Comparison of ENCODE assay signal across 12 cellular contexts in the genomic region with DNA sequence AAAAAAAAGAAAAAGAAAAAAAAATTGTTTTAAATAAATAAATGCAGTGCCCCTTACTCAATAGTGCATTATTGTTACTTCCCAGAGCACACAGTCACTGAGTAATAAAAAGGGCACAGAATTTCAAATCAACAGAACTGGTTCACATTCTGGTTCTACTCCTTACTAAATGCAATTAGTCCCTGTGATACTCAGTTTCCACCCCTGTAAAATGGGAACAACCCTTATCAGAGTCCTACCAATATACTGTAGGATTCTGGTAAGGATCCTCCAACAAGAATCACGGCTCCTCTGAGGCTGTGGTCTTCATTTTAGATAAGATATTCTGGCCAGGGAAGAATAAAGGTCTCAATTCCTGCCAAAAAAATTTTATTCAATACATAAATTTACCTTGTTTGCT. TPM values are rescaled to one million over a fixed set of nuclear protein-coding genes. Genes with fewer than 3 reads are reported as not detected.
DNase-seq lines count a peak whose midpoint lies in the region; ATAC-seq and TF ChIP-seq lines count a peak whose summit lies in the region.
"Had no signal": no experiment of that assay in that cellular context is flagged by ENCODE, and none has a peak within 500 bp of the region (broad histone marks: within the 10 kb centered on the region; RNA-seq: fewer than 3 reads in every experiment).

No MANE protein-coding gene starts in this region.

- intact Hi-C loops in left lung (cut with DNase I) = no loop called here

- no peaks in the 10 kb centered on the region for H3K9me3 ChIP-seq in CD4-positive, CD25-positive, alpha-beta regulatory T cell (ENCODE audit: control insufficient read depth in 2 of 2, low read length in 2 of 2)
- H3K9me3 ChIP-seq in SJCRH30 (replicated peaks) (no peaks in the 10 kb centered on the region), left lung (no peaks in the 10 kb centered on the region)
- H3K9me3 ChIP-seq: BE2C had no signal

- H3K27me3 Mint-ChIP-seq in CD4-positive, CD25-positive, alpha-beta regulatory T cell = peaks cover 36% of the 10 kb centered on the region

- H3K4me3 Mint-ChIP-seq in CD4-positive, CD25-positive, alpha-beta regulatory T cell = peak overlapping the region; percentile 11 to 58 (median 28)
- H3K4me3 Mint-ChIP-seq: activated B cell treated with CpG ODN at 0.5 μM for 24 hours had no signal

- no peaks in the 10 kb centered on the region for H3K36me3 Mint-ChIP-seq in CD4-positive, CD25-positive, alpha-beta regulatory T cell

- no peak overlapping the region for H3K4me3 ChIP-seq in CD4-positive, CD25-positive, alpha-beta regulatory T cell (ENCODE audit: low read depth, low read length)
- H3K4me3 ChIP-seq in SJCRH30 (no peak overlapping the region), left lung (no peak overlapping the region), skin epidermis (no peak overlapping the region)

- peaks cover 0 to 36% (median 11%) of the 10 kb centered on the region in 4 donors for H3K4me1 Mint-ChIP-seq in CD4-positive, CD25-positive, alpha-beta regulatory T cell

- no peak for DNase-seq in CD4-positive, CD25-positive, alpha-beta regulatory T cell
- DNase-seq in SJCRH30 = no peak
- DNase-seq in left lung = no peak
- DNase-seq in COLO829 (ENCODE audit: low spot score) = no peak
- no peak for DNase-seq in kidney glomerular epithelial cell (lab: John Stamatoyannopoulos, UW)
- DNase-seq in stimulated activated CD8-positive, alpha-beta memory T cell treated with anti-CD3 and anti-CD28 coated beads, Interleukin-4, amount 100 ng/mL, for 48 hours = no peak
- DNase-seq: activated B cell treated with CpG ODN at 0.5 μM for 24 hours; BE2C; islet precursor cell; NK-92 treated with Interleukin-12 subunit alpha and Interleukin-12 subunit beta, amount 100 ng/mL, for 24 hours had no signal

- H3K36me3 ChIP-seq in CD4-positive, CD25-positive, alpha-beta regulatory T cell (ENCODE audit: control insufficient read depth, insufficient read depth, low read length) = no peaks in the 10 kb centered on the region
- H3K36me3 ChIP-seq in SJCRH30 = peaks cover 38% of the 10 kb centered on the region
- H3K36me3 ChIP-seq in left lung = no peaks in the 10 kb centered on the region

- peaks cover 14% of the 10 kb centered on the region for H3K4me1 ChIP-seq in CD4-positive, CD25-positive, alpha-beta regulatory T cell (ENCODE audit: control insufficient read depth, insufficient read depth, low read length, poor library complexity, severe bottlenecking)
- peaks cover 38% of the 10 kb centered on the region for H3K4me1 ChIP-seq in SJCRH30
- peaks cover 12 to 45% of the 10 kb centered on the region in 2 donors for H3K4me1 ChIP-seq in left lung

- ATAC-seq in CD4-positive, CD25-positive, alpha-beta regulatory T cell (ENCODE audit: low read depth in 2 of 2) = no peak
- no peak for ATAC-seq in left lung
- no peak for ATAC-seq in HG03097 (IDR thresholded peaks at IDR 0.05; ENCODE audit: low FRiP score, unreplicated experiment)

- H3K27me3 ChIP-seq in CD4-positive, CD25-positive, alpha-beta regulatory T cell (ENCODE audit: control insufficient read depth, insufficient read depth, low read length) = no peaks in the 10 kb centered on the region
- H3K27me3 ChIP-seq in SJCRH30 (no peaks in the 10 kb centered on the region), left lung (no peaks in the 10 kb centered on the region)
- H3K27me3 ChIP-seq: BE2C had no signal

- H3K27ac ChIP-seq in CD4-positive, CD25-positive, alpha-beta regulatory T cell (ENCODE audit: insufficient read depth, low read length, poor library complexity, severe bottlenecking) = no peak overlapping the region
- peak overlapping the region; percentile 94; the same call in 1 of the 2 replicates for H3K27ac ChIP-seq in SJCRH30
- peak overlapping the region; percentile 58 to 77 for H3K27ac ChIP-seq in left lung
- H3K27ac ChIP-seq in skin epidermis = peak overlapping the region in 18 of 21 experiments; percentile 25 to 82 (median 69)

- H3K27ac Mint-ChIP-seq in CD4-positive, CD25-positive, alpha-beta regulatory T cell = no peak overlapping the region
- H3K27ac Mint-ChIP-seq: activated B cell treated with CpG ODN at 0.5 μM for 24 hours had no signal

- TF ChIP-seq CTCF in left lung (IDR thresholded peaks at IDR 0.05) = no peak

- H3K9me3 Mint-ChIP-seq in CD4-positive, CD25-positive, alpha-beta regulatory T cell = peaks cover 0 to 3% (median 0%) of the 10 kb centered on the region in 7 donors
- H3K9me3 Mint-ChIP-seq: activated B cell treated with CpG ODN at 0.5 μM for 24 hours had no signal

RNA-seq across cellular contexts. Expression of gene ITGB5, which starts 50.7 kb away (rescaled TPM):
- 4.5 TPM for total RNA-seq in CD4-positive, CD25-positive, alpha-beta regulatory T cell
- polyA plus RNA-seq in CD4-positive, CD25-positive, alpha-beta regulatory T cell = under 1 TPM in 3 of 4 donors, not detected in 1; 0.15 to 0.21 (median 0.18) TPM
- 85.3 and 105 TPM in 2 replicates for total RNA-seq in SJCRH30 (2014; rRNA removed; shearing (Covaris generic))
- 100 to 1,000 TPM in 1 of 2 donors, 10 to 100 TPM in 1; 94.0 to 142 TPM for total RNA-seq in left lung
- total RNA-seq: activated B cell treated with CpG ODN at 0.5 μM for 24 hours had no signal

Comparison
In these comparisons a context has a peak if more than half of its experiments do, and no peak if none do; other contexts are left out.
1. RNA of gene ITGB5, which starts 50.7 kb away (total RNA-seq): 94.0 to 142 TPM in left lung and 85.3 to 105 TPM in SJCRH30; 4.5 TPM in CD4-positive, CD25-positive, alpha-beta regulatory T cell (single experiment); every median in the first group is over 10 times any median in the second.